Comparison of ENCODE assay signal across 15 cellular contexts in genomic region chr16:70527315-70527996, GRCh38. TPM values are rescaled to one million over a fixed set of nuclear protein-coding genes. Genes with fewer than 3 reads are reported as not detected.
A peak's percentile ranks its signal among the peaks of the same experiment; 100 is the strongest.
DNase-seq lines count a peak whose midpoint lies in the region; ATAC-seq and TF ChIP-seq lines count a peak whose summit lies in the region.
"Had no signal": no experiment of that assay in that cellular context is flagged by ENCODE, and none has a peak within 500 bp of the region (broad histone marks: within the 10 kb centered on the region; RNA-seq: fewer than 3 reads in every experiment).

No MANE protein-coding gene starts in this region.

- H3K27ac Mint-ChIP-seq in MCF 10A (ENCODE audit: low read depth, unreplicated experiment), result peak overlapping the region; percentile 43
- H3K27ac Mint-ChIP-seq in stimulated activated naive CD8-positive, alpha-beta T cell treated with anti-CD3 and anti-CD28 coated beads, Interleukin-15, amount 100 ng/mL, for 72 hours, result peak overlapping the region in 1 of 2 donors; percentile 1

- no peak overlapping the region for H3K4me3 ChIP-seq in breast epithelium
- no peak overlapping the region for H3K4me3 ChIP-seq in SU-DHL-6 (ENCODE audit: insufficient read depth, low read length, poor library complexity, severe bottlenecking)
- H3K4me3 ChIP-seq: cardiac muscle cell had no signal

- no peak for TF ChIP-seq POLR2A in breast epithelium (IDR thresholded peaks at IDR 0.05)

- peak overlapping the region; percentile 78 for H3K4me2 ChIP-seq in SU-DHL-6 (ENCODE audit: low read depth, low read length, poor library complexity, severe bottlenecking)

- TF ChIP-seq CTCF in MCF 10A (IDR thresholded peaks at IDR 0.05; ENCODE audit: unreplicated experiment) (no peak), breast epithelium (IDR thresholded peaks at IDR 0.05) (no peak), SU-DHL-6 (IDR thresholded peaks at IDR 0.05; ENCODE audit: insufficient read depth, low read length, poor library complexity, severe bottlenecking) (no peak), foreskin keratinocyte (conservative IDR thresholded peaks at IDR 0.05) (no peak)

- peaks cover 22% of the 10 kb centered on the region for H3K4me1 Mint-ChIP-seq in MCF 10A (ENCODE audit: insufficient read depth, unreplicated experiment)
- peaks cover 48% of the 10 kb centered on the region for H3K4me1 Mint-ChIP-seq in stimulated activated naive CD8-positive, alpha-beta T cell treated with anti-CD3 and anti-CD28 coated beads, Interleukin-15, amount 100 ng/mL, for 72 hours

- peaks cover 39% of the 10 kb centered on the region for H4K20me1 ChIP-seq in SU-DHL-6 (ENCODE audit: low read depth, low read length)

- no peak overlapping the region for H2AFZ ChIP-seq in SU-DHL-6 (ENCODE audit: low read depth, low read length, severe bottlenecking)

- H3K4me3 Mint-ChIP-seq in MCF 10A (ENCODE audit: unreplicated experiment), result peak overlapping the region; percentile 98
- H3K4me3 Mint-ChIP-seq in stimulated activated naive CD8-positive, alpha-beta T cell treated with anti-CD3 and anti-CD28 coated beads, Interleukin-15, amount 100 ng/mL, for 72 hours, result peak overlapping the region; percentile 81 to 96

- peaks cover 74% of the 10 kb centered on the region for H3K36me3 Mint-ChIP-seq in MCF 10A (ENCODE audit: insufficient read depth, unreplicated experiment)

- no peaks in the 10 kb centered on the region for H3K27me3 Mint-ChIP-seq in MCF 10A (ENCODE audit: insufficient read depth, unreplicated experiment)
- H3K27me3 Mint-ChIP-seq in stimulated activated naive CD8-positive, alpha-beta T cell treated with anti-CD3 and anti-CD28 coated beads, Interleukin-15, amount 100 ng/mL, for 72 hours, result no peaks in the 10 kb centered on the region

- H3K9me3 Mint-ChIP-seq in MCF 10A (ENCODE audit: unreplicated experiment), result no peaks in the 10 kb centered on the region
- H3K9me3 Mint-ChIP-seq in stimulated activated naive CD8-positive, alpha-beta T cell treated with anti-CD3 and anti-CD28 coated beads, Interleukin-15, amount 100 ng/mL, for 72 hours, result no peaks in the 10 kb centered on the region

- H3K9me3 ChIP-seq in breast epithelium (no peaks in the 10 kb centered on the region), SU-DHL-6 (ENCODE audit: insufficient read depth, low read length) (no peaks in the 10 kb centered on the region)

- H3K4me1 ChIP-seq in breast epithelium (peaks cover 5 to 9% of the 10 kb centered on the region in 2 donors), foreskin keratinocyte (peaks cover 19% of the 10 kb centered on the region)

- H3K36me3 ChIP-seq in breast epithelium, result peaks cover 4% of the 10 kb centered on the region
- peaks cover 44% of the 10 kb centered on the region for H3K36me3 ChIP-seq in SU-DHL-6 (ENCODE audit: low read length)

- peaks cover 23% of the 10 kb centered on the region for H3F3A ChIP-seq in SU-DHL-6 (ENCODE audit: insufficient read depth)

- DNase-seq in MCF 10A (ENCODE audit: unreplicated experiment), result no peak
- no peak for DNase-seq in breast epithelium (ENCODE audit: low spot score in 2 of 2)
- DNase-seq in foreskin keratinocyte, result no peak
- DNase-seq in stimulated activated naive CD8-positive, alpha-beta T cell treated with anti-CD3 and anti-CD28 coated beads, Interleukin-15, amount 100 ng/mL, for 72 hours, result no peak
- no peak for DNase-seq in DMS53 (lab: John Stamatoyannopoulos, UW)
- DNase-seq: AML-193; NCI-H1105; NCI-H526 treated with DMSO at 0.1 percent for 48 hours; nucleus accumbens; stimulated activated CD4-positive, alpha-beta T cell treated with anti-CD3 and anti-CD28 coated beads, Interleukin-1b, Interleukin-23, amount 100 ng/mL, for 48 hours had no signal

- peaks cover 94% of the 10 kb centered on the region for H3K79me2 ChIP-seq in SU-DHL-6 (ENCODE audit: insufficient read depth, low read length)

- peak overlapping the region; percentile 13 for H3K9ac ChIP-seq in SU-DHL-6 (ENCODE audit: low read length)

- H3K27me3 ChIP-seq in breast epithelium (no peaks in the 10 kb centered on the region), SU-DHL-6 (ENCODE audit: low read length) (no peaks in the 10 kb centered on the region), foreskin keratinocyte (no peaks in the 10 kb centered on the region)
- H3K27me3 ChIP-seq: cardiac muscle cell had no signal

- ATAC-seq in foreskin keratinocyte (no peak), GM18867 (IDR thresholded peaks at IDR 0.05; ENCODE audit: unreplicated experiment) (no peak), GM21619 (IDR thresholded peaks at IDR 0.05; ENCODE audit: unreplicated experiment) (no peak)
- ATAC-seq in stimulated activated naive CD8-positive, alpha-beta T cell treated with anti-CD3 and anti-CD28 coated beads, Interleukin-15, amount 100 ng/mL, for 72 hours, result peak; percentile 65
- ATAC-seq: esophagus mucosa had no signal

- intact Hi-C loops in MCF 10A (cut with micrococcal nuclease), result loop anchor here (10.0 kb wide), 1 partner anchor 247 kb away; no protein-coding TSS in a partner anchor
- intact Hi-C loops in breast epithelium (cut with DNase I; ENCODE audit: low total_unique reads), result no loop called here

- BruUV-seq in MCF 10A (replicated peaks; lab: Mats Ljungman, UMichigan), result no TSS peak

- no peaks in the 10 kb centered on the region for H3K9me2 ChIP-seq in SU-DHL-6 (replicated peaks; ENCODE audit: insufficient read depth, low read length)

- H3K27ac ChIP-seq in breast epithelium (no peak overlapping the region), SU-DHL-6 (ENCODE audit: low read depth, low read length) (no peak overlapping the region), foreskin keratinocyte (peak overlapping the region; percentile 23)
- H3K27ac ChIP-seq: cardiac muscle cell had no signal

- POLR2A ChIA-PET in MCF 10A (lab: Yijun Ruan, JAX), result interaction anchor here (0.6 kb wide), 1 partner anchor 799 kb away, joined by 3 read pairs; no protein-coding TSS in a partner anchor

- CTCF ChIA-PET in MCF 10A (lab: Yijun Ruan, JAX), result interaction anchor here (0.6 kb wide), 2 partner anchors 118 to 243 kb away, joined by 3 to 4 read pairs; no protein-coding TSS in a partner anchor

RNA-seq across cellular contexts. Expression of gene SF3B3, which starts 3.8 kb away (rescaled TPM):
- total RNA-seq in MCF 10A (2022) (309 and 318 TPM in 2 replicates), breast epithelium (100 to 1,000 TPM in 2 of 3 donors, 10 to 100 TPM in 1; 80.2 to 147 (median 133) TPM), foreskin keratinocyte (179 and 180 TPM in 2 replicates)
- polyA plus RNA-seq in foreskin keratinocyte, result 155 and 199 TPM in 2 replicates

RNA-seq across cellular contexts. Expression of gene COG4, which starts 4.1 kb away (rescaled TPM):
- 62.2 and 64.9 TPM in 2 replicates for total RNA-seq in MCF 10A (2022)
- 10 to 100 TPM; 36.4 to 46.1 (median 41.3) TPM for total RNA-seq in breast epithelium
- 42.7 and 53.0 TPM in 2 replicates for total RNA-seq in foreskin keratinocyte
- polyA plus RNA-seq in foreskin keratinocyte, result 31.2 and 39.1 TPM in 2 replicates
